In the genomic region with DNA sequence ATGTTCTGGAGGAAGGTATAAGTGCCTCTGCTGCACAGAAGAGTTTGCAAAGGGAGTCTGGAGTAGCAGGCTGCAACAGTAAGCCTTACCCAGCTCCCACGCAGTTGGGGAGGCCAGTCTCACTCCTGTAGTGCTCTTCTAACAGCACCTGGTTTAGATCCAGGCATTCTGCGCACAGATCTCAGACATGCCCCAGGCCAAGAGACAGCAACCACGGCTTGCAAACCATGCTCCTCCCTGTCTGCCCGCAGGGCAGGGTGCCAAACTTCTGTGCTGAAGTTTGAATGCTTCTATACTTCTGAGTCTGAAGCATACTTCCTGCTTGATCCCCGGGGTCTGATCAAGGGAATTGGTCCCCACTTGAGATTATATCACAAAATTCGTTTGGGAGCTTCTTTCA, we compare ENCODE assay signal across 15 cellular contexts.
DNase-seq lines count a peak whose midpoint lies in the region; ATAC-seq and TF ChIP-seq lines count a peak whose summit lies in the region.
"Had no signal": no experiment of that assay in that cellular context is flagged by ENCODE, and none has a peak within 500 bp of the region (broad histone marks: within the 10 kb centered on the region; RNA-seq: fewer than 3 reads in every experiment).

No MANE protein-coding gene starts in this region.

- H3K4me1 ChIP-seq in GM23248 (ENCODE audit: insufficient read depth) (no peaks in the 10 kb centered on the region), RWPE2 (ENCODE audit: insufficient read depth, poor library complexity, severe bottlenecking) (no peaks in the 10 kb centered on the region), testis (no peaks in the 10 kb centered on the region), Karpas-422 (ENCODE audit: low read length) (no peaks in the 10 kb centered on the region)
- H3K4me1 ChIP-seq: pancreas had no signal

- intact Hi-C loops in testis (cut with DNase I; ENCODE audit: low total_unique reads), result no loop called here

- CTCF ChIA-PET in HEK293T (lab: Yijun Ruan, JAX), result no interaction called here

- no peak overlapping the region for H3K4me2 ChIP-seq in GM23248 (ENCODE audit: unreplicated experiment)
- no peak overlapping the region for H3K4me2 ChIP-seq in Karpas-422 (ENCODE audit: low read depth, low read length, poor library complexity, severe bottlenecking)
- H3K4me2 ChIP-seq: KMS-11 had no signal

- H3K9me3 ChIP-seq in GM23248 (ENCODE audit: low read depth) (no peaks in the 10 kb centered on the region), RWPE2 (ENCODE audit: severe bottlenecking) (no peaks in the 10 kb centered on the region), testis (no peaks in the 10 kb centered on the region), Karpas-422 (ENCODE audit: low read length) (peaks cover 22% of the 10 kb centered on the region)
- H3K9me3 ChIP-seq: pancreas had no signal

- peak; percentile 50 for ATAC-seq in RWPE2 (ENCODE audit: low read depth)
- ATAC-seq: activated CD4-positive, alpha-beta T cell treated with anti-CD3 and anti-CD28 coated beads for 36 hours; activated T-helper 17 cell treated with anti-CD3 and anti-CD28 coated beads, Interleukin-2, amount 50 U/mL, for 72 hours; GM12878; pancreas had no signal

- POLR2A ChIA-PET in HEK293T (lab: Yijun Ruan, JAX), result no interaction called here

- no peaks in the 10 kb centered on the region for H3F3A ChIP-seq in GM23248 (ENCODE audit: insufficient read depth)

- DNase-seq in GM23248 (peak; percentile 54), RWPE2 (ENCODE audit: low spot score) (no peak), fibroblast of pulmonary artery (ENCODE audit: low read depth) (peak; percentile 48), testis (peak; percentile 15), Karpas-422 (no peak), HEK293T (ENCODE audit: extremely low spot score) (no peak)
- DNase-seq in activated CD4-positive, CD25-positive, alpha-beta regulatory T cell (lab: John Stamatoyannopoulos, UW), result no peak
- DNase-seq: activated CD4-positive, alpha-beta T cell treated with anti-CD3 and anti-CD28 coated beads for 36 hours; Calu3; SW 1271 had no signal

- 3% methylated on average over 4 to 6 of the region's 6 CpGs for WGBS in GM23248 (ENCODE audit: low coverage in 1 of 2, low lambda C conversion rate in 2 of 2, missing lambda C conversion rate in 2 of 2), 2 experiments
- 6% methylated on average over 5 of the region's 6 CpGs; no CpG with 5 or more reads in 1 of the 2 donors for WGBS in testis, 2 donors

- H3K9me2 ChIP-seq in GM23248 (ENCODE audit: insufficient read depth) (no peaks in the 10 kb centered on the region), Karpas-422 (replicated peaks; ENCODE audit: insufficient read depth, low read length) (no peaks in the 10 kb centered on the region)

- no peak for TF ChIP-seq POLR2A in testis (IDR thresholded peaks at IDR 0.05)

- in situ Hi-C loops in GM23248 (cut with MboI), result no loop called here

- H2AFZ ChIP-seq in GM23248 (no peak overlapping the region), Karpas-422 (ENCODE audit: low read length) (no peak overlapping the region)

- H3K36me3 ChIP-seq in GM23248 (ENCODE audit: low read depth) (no peaks in the 10 kb centered on the region), RWPE2 (ENCODE audit: low read depth) (no peaks in the 10 kb centered on the region), testis (ENCODE audit: low read depth, missing control alignments) (no peaks in the 10 kb centered on the region), Karpas-422 (ENCODE audit: insufficient read depth, low read length) (no peaks in the 10 kb centered on the region)
- H3K36me3 ChIP-seq: cardiac muscle cell, pancreas had no signal

- H3K79me2 ChIP-seq in GM23248 (ENCODE audit: insufficient read depth) (no peaks in the 10 kb centered on the region), Karpas-422 (ENCODE audit: low read length) (no peaks in the 10 kb centered on the region)

- H4K20me1 ChIP-seq in GM23248 (ENCODE audit: insufficient read depth) (no peaks in the 10 kb centered on the region), Karpas-422 (ENCODE audit: insufficient read depth, low read depth, low read length) (no peaks in the 10 kb centered on the region)

- no peak overlapping the region for H3K4me3 ChIP-seq in GM23248
- H3K4me3 ChIP-seq in RWPE2 (ENCODE audit: severe bottlenecking), result no peak overlapping the region
- no peak overlapping the region for H3K4me3 ChIP-seq in fibroblast of pulmonary artery (replicated peaks; ENCODE audit: low read depth, low read length)
- H3K4me3 ChIP-seq in testis, result no peak overlapping the region
- H3K4me3 ChIP-seq in Karpas-422 (ENCODE audit: low read length), result no peak overlapping the region
- H3K4me3 ChIP-seq: cardiac muscle cell, GM12878, pancreas had no signal

- no peak for TF ChIP-seq CTCF in RWPE2 (IDR thresholded peaks at IDR 0.05; ENCODE audit: poor library complexity, severe bottlenecking)
- no peak for TF ChIP-seq CTCF in fibroblast of pulmonary artery (IDR thresholded peaks at IDR 0.05; ENCODE audit: low read length, missing control alignments)
- TF ChIP-seq CTCF in testis (IDR thresholded peaks at IDR 0.05), result no peak

- H3K9ac ChIP-seq in GM23248 (no peak overlapping the region), Karpas-422 (ENCODE audit: low read length) (no peak overlapping the region)
- H3K9ac ChIP-seq: KMS-11 had no signal

- no peaks in the 10 kb centered on the region for H3K27me3 ChIP-seq in GM23248 (replicated peaks; ENCODE audit: insufficient read depth)
- H3K27me3 ChIP-seq in RWPE2 (ENCODE audit: insufficient read depth, poor library complexity, severe bottlenecking), result no peaks in the 10 kb centered on the region
- H3K27me3 ChIP-seq in testis, result no peaks in the 10 kb centered on the region
- no peaks in the 10 kb centered on the region for H3K27me3 ChIP-seq in Karpas-422 (ENCODE audit: low read length)
- H3K27me3 ChIP-seq: cardiac muscle cell had no signal

- H3K27ac ChIP-seq in GM23248, result no peak overlapping the region
- no peak overlapping the region for H3K27ac ChIP-seq in RWPE2 (ENCODE audit: poor library complexity, severe bottlenecking)
- no peak overlapping the region for H3K27ac ChIP-seq in testis
- H3K27ac ChIP-seq in Karpas-422 (ENCODE audit: low read length), result no peak overlapping the region
- H3K27ac ChIP-seq: cardiac muscle cell, KMS-11, pancreas had no signal

TF ChIP-seq in HEK293T, 16 proteins besides CTCF, POLR2A, EP300 and RAD21:
- TF ChIP-seq L3MBTL2 (conservative IDR thresholded peaks at IDR 0.05), result no peak
- TF ChIP-seq BHLHE40 (IDR thresholded peaks at IDR 0.05; ENCODE audit: borderline replicate concordance), result no peak
- TF ChIP-seq, protein P1, sequence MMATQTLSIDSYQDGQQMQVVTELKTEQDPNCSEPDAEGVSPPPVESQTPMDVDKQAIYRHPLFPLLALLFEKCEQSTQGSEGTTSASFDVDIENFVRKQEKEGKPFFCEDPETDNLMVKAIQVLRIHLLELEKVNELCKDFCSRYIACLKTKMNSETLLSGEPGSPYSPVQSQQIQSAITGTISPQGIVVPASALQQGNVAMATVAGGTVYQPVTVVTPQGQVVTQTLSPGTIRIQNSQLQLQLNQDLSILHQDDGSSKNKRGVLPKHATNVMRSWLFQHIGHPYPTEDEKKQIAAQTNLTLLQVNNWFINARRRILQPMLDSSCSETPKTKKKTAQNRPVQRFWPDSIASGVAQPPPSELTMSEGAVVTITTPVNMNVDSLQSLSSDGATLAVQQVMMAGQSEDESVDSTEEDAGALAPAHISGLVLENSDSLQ (IDR thresholded peaks at IDR 0.05), result no peak
- no peak for TF ChIP-seq HDGF (IDR thresholded peaks at IDR 0.05; ENCODE audit: borderline replicate concordance)
- TF ChIP-seq FOXM1 (IDR thresholded peaks at IDR 0.05; ENCODE audit: borderline replicate concordance), result no peak
- TF ChIP-seq FOXK2 (IDR thresholded peaks at IDR 0.05), result no peak
- TF ChIP-seq TARDBP (IDR thresholded peaks at IDR 0.05), result no peak
- TF ChIP-seq SP1 (IDR thresholded peaks at IDR 0.05), result no peak
- TF ChIP-seq ZNF384 (IDR thresholded peaks at IDR 0.05), result no peak
- TF ChIP-seq SUZ12 (IDR thresholded peaks at IDR 0.05), result no peak
- TF ChIP-seq ARNT (IDR thresholded peaks at IDR 0.05), result no peak
- TF ChIP-seq FOXA1 (IDR thresholded peaks at IDR 0.05), result no peak
- no peak for TF ChIP-seq CTBP1 (IDR thresholded peaks at IDR 0.05; ENCODE audit: borderline replicate concordance)
- TF ChIP-seq ELF4 (IDR thresholded peaks at IDR 0.05), result no peak
- no peak for TF ChIP-seq NFRKB (IDR thresholded peaks at IDR 0.05)
- no peak for TF ChIP-seq LEF1 (IDR thresholded peaks at IDR 0.05; ENCODE audit: borderline replicate concordance)

Comparison
In these comparisons a context has a peak if more than half of its experiments do, and no peak if none do; other contexts are left out.
1. DNase-seq: peak in GM23248 (single experiment), fibroblast of pulmonary artery (single experiment) and testis (single experiment); none in RWPE2 (single experiment), Karpas-422 (single experiment), HEK293T (single experiment) and activated CD4-positive, CD25-positive, alpha-beta regulatory T cell (0 of 4).